In genomic region chr16:88882358-88883030, GRCh38 we compare ENCODE assay signal across 1 cellular context.
TF ChIP-seq lines count a peak whose summit lies in the region.

No MANE protein-coding gene starts in this region.

TF ChIP-seq in H1, 55 proteins besides CTCF, POLR2A, EP300 and RAD21:
- TF ChIP-seq CBX8 (IDR thresholded peaks at IDR 0.05; ENCODE audit: borderline replicate concordance, low read depth, low read length) (no peak), BACH1 (IDR thresholded peaks at IDR 0.05; ENCODE audit: low read length) (no peak), EZH2 (IDR thresholded peaks at IDR 0.05; ENCODE audit: low read depth, low read length, severe bottlenecking) (no peak), EGR1 (IDR thresholded peaks at IDR 0.05; ENCODE audit: borderline replicate concordance, low read depth, low read length) (peak; percentile 68; the same call in 1 of the 2 replicates)
